Comparison of ENCODE assay signal across 22 cellular contexts in the genomic region with DNA sequence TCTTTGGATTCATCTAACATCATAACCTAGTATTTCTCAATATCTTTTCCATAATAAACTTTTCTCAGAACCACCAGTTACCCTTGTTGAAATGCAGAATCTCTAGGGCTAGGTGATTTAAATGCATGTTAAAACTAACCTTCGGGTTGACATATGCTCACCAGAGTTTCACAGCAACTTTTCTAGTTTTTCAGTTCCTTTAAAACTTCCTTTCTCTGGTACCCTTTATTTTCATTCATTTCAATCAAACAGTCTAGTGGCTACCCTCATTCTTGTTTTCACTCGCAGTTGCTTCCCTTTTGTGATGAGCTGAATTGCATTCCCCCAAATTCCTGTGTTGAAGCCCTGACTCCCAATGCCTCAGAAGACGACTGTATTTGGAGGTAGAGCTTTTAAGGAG.
A peak's percentile ranks its signal among the peaks of the same experiment; 100 is the strongest.
DNase-seq lines count a peak whose midpoint lies in the region; ATAC-seq, FAIRE-seq and TF ChIP-seq lines count a peak whose summit lies in the region.
"Had no signal": no experiment of that assay in that cellular context is flagged by ENCODE, and none has a peak within 500 bp of the region (broad histone marks: within the 10 kb centered on the region; RNA-seq: fewer than 3 reads in every experiment).

No MANE protein-coding gene starts in this region.

- CTCF ChIA-PET in WTC11 (lab: Charles Lee), result no interaction called here

- peaks cover 3% of the 10 kb centered on the region for H3K36me3 Mint-ChIP-seq in WTC11
- no peaks in the 10 kb centered on the region for H3K36me3 Mint-ChIP-seq in activated naive CD4-positive, alpha-beta T cell treated with anti-CD3 and anti-CD28 coated beads, Interleukin-2, amount 50 U/mL, for 72 hours
- H3K36me3 Mint-ChIP-seq: CD8-positive, alpha-beta T cell; IgD-negative memory B cell had no signal

- no peaks in the 10 kb centered on the region for H3K27me3 Mint-ChIP-seq in WTC11 (ENCODE audit: low read depth)
- H3K27me3 Mint-ChIP-seq: B cell, IgD-negative memory B cell had no signal

- no peak; the same call in 1 of the 2 replicates for ATAC-seq in WTC11
- ATAC-seq in HG02973 (IDR thresholded peaks at IDR 0.05; ENCODE audit: unreplicated experiment), result no peak
- no peak for ATAC-seq in HG02885 (IDR thresholded peaks at IDR 0.05; ENCODE audit: poor library complexity, unreplicated experiment)
- ATAC-seq in activated naive CD4-positive, alpha-beta T cell treated with anti-CD3 and anti-CD28 coated beads, Interleukin-2, amount 50 U/mL, for 72 hours, result no peak
- ATAC-seq: CD8-positive, alpha-beta T cell; HepG2 had no signal

- H2AK5ac ChIP-seq in mesendoderm (ENCODE audit: low read length), result no peak overlapping the region

- no peak overlapping the region for H3K4ac ChIP-seq in mesendoderm (ENCODE audit: low read depth, low read length)

- H3K23ac ChIP-seq in mesendoderm (ENCODE audit: low read length), result no peak overlapping the region

- H3K27me3 ChIP-seq in MM.1S (replicated peaks; ENCODE audit: insufficient read depth, low read length), result no peaks in the 10 kb centered on the region
- no peaks in the 10 kb centered on the region for H3K27me3 ChIP-seq in mesendoderm (ENCODE audit: insufficient read depth, low read length, poor library complexity)
- H3K27me3 ChIP-seq: BLaER1 treated with 17β-estradiol and CSF1 and Interleukin-3, amounts not matched to agents 10 nM and 100 nM had no signal

- no peak overlapping the region for H3K4me3 ChIP-seq in MM.1S (ENCODE audit: low read length)
- no peak overlapping the region for H3K4me3 ChIP-seq in mesendoderm (ENCODE audit: low read length)
- H3K4me3 ChIP-seq: BLaER1 treated with 17β-estradiol and CSF1 and Interleukin-3, amounts not matched to agents 10 nM and 100 nM had no signal

- H3K27ac ChIP-seq in MM.1S (ENCODE audit: low read length) (no peak overlapping the region), mesendoderm (ENCODE audit: low read depth, low read length) (no peak overlapping the region)
- H3K27ac ChIP-seq: BLaER1 treated with 17β-estradiol and CSF1 and Interleukin-3, amounts not matched to agents 10 nM and 100 nM had no signal

- H2AFZ ChIP-seq in MM.1S (ENCODE audit: low read length), result no peak overlapping the region

- DNase-seq in GM12891 (ENCODE audit: insufficient read length, low spot score) (no peak), MM.1S (peak; percentile 39), WTC11 (ENCODE audit: low spot score) (no peak), mesendoderm (no peak), NCI-H1048 (lab: John Stamatoyannopoulos, UW) (no peak)
- no peak for DNase-seq in activated naive CD4-positive, alpha-beta T cell treated with anti-CD3 and anti-CD28 coated beads, Interleukin-2, amount 50 U/mL, for 72 hours (ENCODE audit: low spot score in 2 of 2)
- DNase-seq: 8988T; Calu3; CD8-positive, alpha-beta T cell; DND-41; EL; HCEC 1CT; KBM-7 had no signal

- no peaks in the 10 kb centered on the region for H3K36me3 ChIP-seq in MM.1S (replicated peaks; ENCODE audit: insufficient read depth, low read length)
- H3K36me3 ChIP-seq in mesendoderm (ENCODE audit: control insufficient read depth, insufficient read depth, low read length), result no peaks in the 10 kb centered on the region
- H3K36me3 ChIP-seq: BLaER1 treated with 17β-estradiol and CSF1 and Interleukin-3, amounts not matched to agents 10 nM and 100 nM had no signal

- POLR2A ChIA-PET in WTC11 (lab: Charles Lee), result no interaction called here

- no peak for FAIRE-seq in GM12891 (lab: Jason Lieb, UNC)
- FAIRE-seq: GM12892, GM18507, HepG2, HTR-8/SVneo had no signal

- H3K4me1 Mint-ChIP-seq in WTC11, result peaks cover 10% of the 10 kb centered on the region
- H3K4me1 Mint-ChIP-seq: B cell, IgD-negative memory B cell had no signal

- H3K4me3 Mint-ChIP-seq in WTC11, result no peak overlapping the region
- H3K4me3 Mint-ChIP-seq: B cell; CD8-positive, alpha-beta T cell; IgD-negative memory B cell had no signal

- no peaks in the 10 kb centered on the region for H3K79me1 ChIP-seq in mesendoderm (ENCODE audit: low read length)

- no peaks in the 10 kb centered on the region for H3F3A ChIP-seq in MM.1S (ENCODE audit: insufficient read depth, low read length)

- peak overlapping the region; percentile 76; the same call in 1 of the 2 replicates for H3K27ac Mint-ChIP-seq in WTC11
- H3K27ac Mint-ChIP-seq in activated naive CD4-positive, alpha-beta T cell treated with anti-CD3 and anti-CD28 coated beads, Interleukin-2, amount 50 U/mL, for 72 hours, result no peak overlapping the region
- H3K27ac Mint-ChIP-seq: B cell; CD8-positive, alpha-beta T cell; IgD-negative memory B cell had no signal

- peak overlapping the region; percentile 68 for H3K18ac ChIP-seq in mesendoderm (ENCODE audit: low read length)

- no CpG with 5 or more reads among the region's 3 CpGs for WGBS in mesendoderm (ENCODE audit: extremely low coverage, insufficient coverage, low lambda C conversion rate)

- H3K4me1 ChIP-seq in MM.1S (ENCODE audit: low read length), result peaks cover 5% of the 10 kb centered on the region
- no peaks in the 10 kb centered on the region for H3K4me1 ChIP-seq in mesendoderm (ENCODE audit: control insufficient read depth, low read depth, low read length)
- H3K4me1 ChIP-seq: BLaER1 treated with 17β-estradiol and CSF1 and Interleukin-3, amounts not matched to agents 10 nM and 100 nM had no signal

- no peak overlapping the region; the same call in 1 of the 2 replicates for H3K4me2 ChIP-seq in MM.1S (ENCODE audit: low read depth, low read length)
- no peak overlapping the region for H3K4me2 ChIP-seq in mesendoderm (ENCODE audit: low read length)
- H3K4me2 ChIP-seq: BLaER1 treated with 17β-estradiol and CSF1 and Interleukin-3, amounts not matched to agents 10 nM and 100 nM had no signal

- H3K9me3 ChIP-seq in MM.1S (replicated peaks; ENCODE audit: insufficient read depth, low read length), result no peaks in the 10 kb centered on the region
- H3K9me3 ChIP-seq: BLaER1 treated with 17β-estradiol and CSF1 and Interleukin-3, amounts not matched to agents 10 nM and 100 nM had no signal

- no peak overlapping the region for H2BK5ac ChIP-seq in mesendoderm (ENCODE audit: low read length)

- no peak overlapping the region for H4K5ac ChIP-seq in mesendoderm (ENCODE audit: low read length)

- H3K56ac ChIP-seq in mesendoderm (ENCODE audit: low read length), result no peak overlapping the region

- H2BK120ac ChIP-seq in mesendoderm (ENCODE audit: low read depth, low read length), result peak overlapping the region; percentile 61

- no peaks in the 10 kb centered on the region for H4K20me1 ChIP-seq in MM.1S (ENCODE audit: insufficient read depth, low read length)
- H4K20me1 ChIP-seq: BLaER1 treated with 17β-estradiol and CSF1 and Interleukin-3, amounts not matched to agents 10 nM and 100 nM had no signal

- peak overlapping the region; percentile 28 for H4K8ac ChIP-seq in mesendoderm (ENCODE audit: low read depth, low read length)

- no peaks in the 10 kb centered on the region for H3K9me2 ChIP-seq in MM.1S (replicated peaks; ENCODE audit: insufficient read depth, low read length)

- H3K79me2 ChIP-seq in MM.1S (ENCODE audit: low read length) (no peaks in the 10 kb centered on the region), mesendoderm (ENCODE audit: control insufficient read depth, insufficient read depth, low read length) (no peaks in the 10 kb centered on the region)

- H3K9ac ChIP-seq in MM.1S (ENCODE audit: low read length) (no peak overlapping the region), mesendoderm (ENCODE audit: low read length) (no peak overlapping the region)
- H3K9ac ChIP-seq: BLaER1 treated with 17β-estradiol and CSF1 and Interleukin-3, amounts not matched to agents 10 nM and 100 nM had no signal

- H2BK15ac ChIP-seq in mesendoderm (replicated peaks; ENCODE audit: low read depth), result peak overlapping the region; percentile 57

- TF ChIP-seq POLR2A in GM12891 (IDR thresholded peaks at IDR 0.05; ENCODE audit: low read depth, low read length), result no peak

- TF ChIP-seq CTCF in MM.1S (IDR thresholded peaks at IDR 0.05; ENCODE audit: low read length) (no peak), WTC11 (IDR thresholded peaks at IDR 0.05) (no peak)

- peaks cover 7% of the 10 kb centered on the region; the same call in 1 of the 2 replicates for H3K9me3 Mint-ChIP-seq in WTC11
- H3K9me3 Mint-ChIP-seq in activated naive CD4-positive, alpha-beta T cell treated with anti-CD3 and anti-CD28 coated beads, Interleukin-2, amount 50 U/mL, for 72 hours, result peaks cover 0 to 4% of the 10 kb centered on the region in 2 donors

TF ChIP-seq in GM12891, 5 proteins besides CTCF, POLR2A, EP300 and RAD21:
- TF ChIP-seq POLR2AphosphoS5 (IDR thresholded peaks at IDR 0.05; ENCODE audit: low read depth, low read length) (no peak), SPI1 (IDR thresholded peaks at IDR 0.05; ENCODE audit: low read depth, low read length) (peak; percentile 22; the same call in 1 of the 2 replicates)
TF ChIP-seq in GM12891: peak in this region for 1.

TF ChIP-seq in WTC11, 78 proteins besides CTCF, POLR2A, EP300 and RAD21:
- TF ChIP-seq, protein P1, sequence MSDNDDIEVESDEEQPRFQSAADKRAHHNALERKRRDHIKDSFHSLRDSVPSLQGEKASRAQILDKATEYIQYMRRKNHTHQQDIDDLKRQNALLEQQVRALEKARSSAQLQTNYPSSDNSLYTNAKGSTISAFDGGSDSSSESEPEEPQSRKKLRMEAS (CRISPR knock-in tag; IDR thresholded peaks at IDR 0.05), result no peak
- TF ChIP-seq, protein P2, sequence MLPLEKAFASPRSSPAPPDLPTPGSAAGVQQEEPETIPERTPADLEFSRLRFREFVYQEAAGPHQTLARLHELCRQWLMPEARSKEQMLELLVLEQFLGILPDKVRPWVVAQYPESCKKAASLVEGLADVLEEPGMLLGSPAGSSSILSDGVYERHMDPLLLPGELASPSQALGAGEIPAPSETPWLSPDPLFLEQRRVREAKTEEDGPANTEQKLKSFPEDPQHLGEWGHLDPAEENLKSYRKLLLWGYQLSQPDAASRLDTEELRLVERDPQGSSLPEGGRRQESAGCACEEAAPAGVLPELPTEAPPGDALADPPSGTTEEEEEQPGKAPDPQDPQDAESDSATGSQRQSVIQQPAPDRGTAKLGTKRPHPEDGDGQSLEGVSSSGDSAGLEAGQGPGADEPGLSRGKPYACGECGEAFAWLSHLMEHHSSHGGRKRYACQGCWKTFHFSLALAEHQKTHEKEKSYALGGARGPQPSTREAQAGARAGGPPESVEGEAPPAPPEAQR (CRISPR knock-in tag; IDR thresholded peaks at IDR 0.05), result no peak
- TF ChIP-seq FOXK1 (CRISPR knock-in tag; IDR thresholded peaks at IDR 0.05) (no peak), ESRRA (CRISPR knock-in tag; IDR thresholded peaks at IDR 0.05; ENCODE audit: borderline replicate concordance) (no peak), CREB1 (CRISPR knock-in tag; IDR thresholded peaks at IDR 0.05) (no peak), ZNF263 (CRISPR knock-in tag; IDR thresholded peaks at IDR 0.05; ENCODE audit: low read depth) (no peak), EMX1 (CRISPR knock-in tag; IDR thresholded peaks at IDR 0.05) (no peak)
